9 cellular contexts compared by ENCODE assay signal in genomic region chr6:7975764-7976146, GRCh38.
A peak's percentile ranks its signal among the peaks of the same experiment; 100 is the strongest.
DNase-seq lines count a peak whose midpoint lies in the region; ATAC-seq and TF ChIP-seq lines count a peak whose summit lies in the region.
"Had no signal": no experiment of that assay in that cellular context is flagged by ENCODE, and none has a peak within 500 bp of the region (broad histone marks: within the 10 kb centered on the region; RNA-seq: fewer than 3 reads in every experiment).

No MANE protein-coding gene starts in this region.

- H3K36me3 ChIP-seq in ascending aorta (no peaks in the 10 kb centered on the region), left lung (no peaks in the 10 kb centered on the region), aorta (ENCODE audit: control insufficient read depth in 1 of 2, insufficient read depth in 2 of 2, low read length in 1 of 2) (no peaks in the 10 kb centered on the region)
- H3K36me3 ChIP-seq: BLaER1 treated with 17β-estradiol and CSF1 and Interleukin-3, amounts not matched to agents 10 nM and 100 nM had no signal

- TF ChIP-seq POLR2A in lower leg skin (IDR thresholded peaks at IDR 0.05): no peak

- no peaks in the 10 kb centered on the region for H3K9me3 ChIP-seq in ascending aorta
- no peaks in the 10 kb centered on the region for H3K9me3 ChIP-seq in left lung
- H3K9me3 ChIP-seq in aorta (ENCODE audit: control insufficient read depth, low read length): no peaks in the 10 kb centered on the region
- H3K9me3 ChIP-seq: BLaER1 treated with 17β-estradiol and CSF1 and Interleukin-3, amounts not matched to agents 10 nM and 100 nM had no signal

- ATAC-seq in stimulated activated naive CD8-positive, alpha-beta T cell treated with anti-CD3 and anti-CD28 coated beads, Interleukin-15, amount 100 ng/mL, for 72 hours: peak; percentile 31
- ATAC-seq in stimulated activated naive CD8-positive, alpha-beta T cell treated with anti-CD3 and anti-CD28 coated beads, Interleukin-15, Interleukin-2, amounts not matched to agents 100 U/mL and 50 U/mL, for 24 hours: no peak
- peak; percentile 42 for ATAC-seq in left lung
- ATAC-seq in aorta (ENCODE audit: low FRiP score): peak; percentile 44

- H3K4me1 Mint-ChIP-seq in stimulated activated naive CD8-positive, alpha-beta T cell treated with anti-CD3 and anti-CD28 coated beads, Interleukin-15, amount 100 ng/mL, for 72 hours: peaks cover 14% of the 10 kb centered on the region

- no peak for DNase-seq in stimulated activated naive CD8-positive, alpha-beta T cell treated with anti-CD3 and anti-CD28 coated beads, Interleukin-15, amount 100 ng/mL, for 72 hours
- no peak for DNase-seq in stimulated activated naive CD8-positive, alpha-beta T cell treated with anti-CD3 and anti-CD28 coated beads, Interleukin-15, Interleukin-2, amounts not matched to agents 100 U/mL and 50 U/mL, for 24 hours
- DNase-seq in ascending aorta (ENCODE audit: low spot score in 2 of 2): no peak
- DNase-seq in left lung: no peak
- DNase-seq in aorta: no peak
- no peak for DNase-seq in T-helper 9 cell
- no peak for DNase-seq in NCI-H2196 (lab: John Stamatoyannopoulos, UW; ENCODE audit: unreplicated experiment)
- DNase-seq in lower leg skin (ENCODE audit: low spot score in 2 of 2): no peak

- no peaks in the 10 kb centered on the region for H3K4me1 ChIP-seq in ascending aorta
- H3K4me1 ChIP-seq in left lung: peaks cover 6 to 22% of the 10 kb centered on the region in 2 donors
- peaks cover 0 to 5% of the 10 kb centered on the region in 2 donors for H3K4me1 ChIP-seq in aorta (ENCODE audit: control insufficient read depth in 1 of 2, insufficient read depth in 2 of 2, low read length in 2 of 2)

- H3K4me3 Mint-ChIP-seq in stimulated activated naive CD8-positive, alpha-beta T cell treated with anti-CD3 and anti-CD28 coated beads, Interleukin-15, amount 100 ng/mL, for 72 hours: peak overlapping the region in 1 of 2 donors; percentile 59

- H3K27me3 ChIP-seq in ascending aorta: no peaks in the 10 kb centered on the region
- peaks cover 0 to 23% of the 10 kb centered on the region in 2 donors for H3K27me3 ChIP-seq in left lung
- H3K27me3 ChIP-seq in aorta (ENCODE audit: control insufficient read depth in 1 of 2, insufficient read depth in 2 of 2, low read length in 1 of 2): no peaks in the 10 kb centered on the region
- H3K27me3 ChIP-seq: BLaER1 treated with 17β-estradiol and CSF1 and Interleukin-3, amounts not matched to agents 10 nM and 100 nM had no signal

- 25 to 26% methylated on average over 8 of the region's 8 CpGs for WGBS in aorta, 2 donors
- WGBS in lower leg skin, 2 donors: 48 to 55% methylated on average over 8 of the region's 8 CpGs

- H3K27me3 Mint-ChIP-seq in stimulated activated naive CD8-positive, alpha-beta T cell treated with anti-CD3 and anti-CD28 coated beads, Interleukin-15, amount 100 ng/mL, for 72 hours: peaks cover 30% of the 10 kb centered on the region

- TF ChIP-seq CTCF in ascending aorta (IDR thresholded peaks at IDR 0.05) (no peak), left lung (IDR thresholded peaks at IDR 0.05) (no peak), lower leg skin (IDR thresholded peaks at IDR 0.05) (no peak)

- peaks cover 0 to under 1% of the 10 kb centered on the region in 2 donors for H3K9me3 Mint-ChIP-seq in stimulated activated naive CD8-positive, alpha-beta T cell treated with anti-CD3 and anti-CD28 coated beads, Interleukin-15, amount 100 ng/mL, for 72 hours

- intact Hi-C loops in ascending aorta (cut with DNase I) (no loop called here), left lung (cut with DNase I) (no loop called here), aorta (cut with DNase I) (no loop called here), lower leg skin (cut with DNase I; ENCODE audit: low total_unique reads) (no loop called here)

- H3K27ac Mint-ChIP-seq in stimulated activated naive CD8-positive, alpha-beta T cell treated with anti-CD3 and anti-CD28 coated beads, Interleukin-15, amount 100 ng/mL, for 72 hours: no peak overlapping the region

- peak overlapping the region; percentile 14 to 32 for H3K27ac ChIP-seq in ascending aorta
- peak overlapping the region; percentile 44 to 64 for H3K27ac ChIP-seq in left lung
- no peak overlapping the region for H3K27ac ChIP-seq in aorta (ENCODE audit: low read depth in 1 of 2, low read length in 2 of 2)
- H3K27ac ChIP-seq: BLaER1 treated with 17β-estradiol and CSF1 and Interleukin-3, amounts not matched to agents 10 nM and 100 nM had no signal

- H3K4me3 ChIP-seq in ascending aorta: peak overlapping the region in 1 of 2 donors; percentile 49
- no peak overlapping the region for H3K4me3 ChIP-seq in left lung
- no peak overlapping the region for H3K4me3 ChIP-seq in aorta (ENCODE audit: low read length in 2 of 2)
- no peak overlapping the region for H3K4me3 ChIP-seq in lower leg skin (ENCODE audit: low read depth, poor library complexity, severe bottlenecking)
- H3K4me3 ChIP-seq: BLaER1 treated with 17β-estradiol and CSF1 and Interleukin-3, amounts not matched to agents 10 nM and 100 nM had no signal

Comparison
In these comparisons a context has a peak if more than half of its experiments do, and no peak if none do; other contexts are left out.
1. H3K27ac ChIP-seq: peak in ascending aorta (2 of 2) and left lung (2 of 2); none in aorta (0 of 2).